ENCODE assay signal across 9 cellular contexts in the genomic region with DNA sequence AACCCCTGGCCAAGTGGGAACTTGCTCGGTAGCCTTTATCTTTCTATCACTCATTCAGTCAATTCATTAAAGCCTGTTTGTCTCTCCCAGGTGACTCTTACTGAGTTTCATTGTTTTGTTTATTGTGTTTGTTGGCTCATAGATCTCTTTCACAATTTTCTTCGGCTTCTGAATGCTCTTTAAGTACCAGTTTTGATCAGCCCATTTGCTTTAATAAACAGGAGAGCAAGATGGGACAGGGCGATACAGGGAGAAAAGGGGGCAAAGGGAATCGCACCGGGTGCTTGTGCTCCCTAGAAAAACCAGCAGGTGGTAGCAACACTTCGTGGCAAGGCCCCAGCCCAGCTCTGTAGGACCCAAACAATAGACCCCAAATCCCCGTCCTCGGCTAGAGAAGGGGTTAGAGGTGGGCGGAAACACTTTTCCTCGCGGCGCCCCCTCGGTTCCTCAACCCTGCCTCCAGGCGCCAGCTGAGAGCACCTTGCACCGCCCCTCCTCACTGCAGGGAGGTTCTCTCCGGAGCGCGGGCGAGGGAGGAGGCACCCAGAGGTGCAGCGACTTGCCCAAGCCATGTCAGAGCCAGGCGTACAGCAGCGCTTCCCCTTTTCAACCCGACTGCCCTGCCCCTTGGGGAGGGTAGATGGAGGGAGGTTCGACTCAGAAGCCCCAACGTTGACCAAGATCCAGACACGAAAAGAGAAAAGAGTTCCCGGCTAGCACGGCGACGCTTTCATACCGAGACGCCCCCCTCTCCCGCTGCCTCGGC. TPM values are rescaled to one million over a fixed set of nuclear protein-coding genes. Genes with fewer than 3 reads are reported as not detected.
DNase-seq lines count a peak whose midpoint lies in the region; ATAC-seq and TF ChIP-seq lines count a peak whose summit lies in the region.
"Had no signal": no experiment of that assay in that cellular context is flagged by ENCODE, and none has a peak within 500 bp of the region (broad histone marks: within the 10 kb centered on the region; RNA-seq: fewer than 3 reads in every experiment).

No MANE protein-coding gene starts in this region.

- H3K36me3 ChIP-seq in CD4-positive, CD25-positive, alpha-beta regulatory T cell (ENCODE audit: control insufficient read depth, insufficient read depth, low read length) = no peaks in the 10 kb centered on the region

- peak; percentile 60 to 78 (median 71) for DNase-seq in CD4-positive, CD25-positive, alpha-beta regulatory T cell
- DNase-seq in OCI-M2 (lab: John Stamatoyannopoulos, UW; ENCODE audit: unreplicated experiment) (peak; percentile 89), fibroblast of mammary gland (ENCODE audit: low read depth) (peak; percentile 54), natural killer cell (peak; percentile 49)
- DNase-seq in activated T-cell treated with anti-CD3 and anti-CD28 coated beads, Interleukin-2, amount 50 U/mL, for 48 hours = peak; percentile 80 to 84
- DNase-seq in stimulated activated naive CD8-positive, alpha-beta T cell treated with anti-CD3 and anti-CD28 coated beads, Interleukin-15, amount 100 ng/mL, for 72 hours = peak; percentile 73

- H3K27me3 Mint-ChIP-seq in CD4-positive, CD25-positive, alpha-beta regulatory T cell = peaks cover 16% of the 10 kb centered on the region
- H3K27me3 Mint-ChIP-seq in natural killer cell (ENCODE audit: low read depth in 2 of 2) = peaks cover 0 to 6% of the 10 kb centered on the region in 2 donors
- peaks cover 8% of the 10 kb centered on the region for H3K27me3 Mint-ChIP-seq in stimulated activated naive CD8-positive, alpha-beta T cell treated with anti-CD3 and anti-CD28 coated beads, Interleukin-15, amount 100 ng/mL, for 72 hours

- intact Hi-C loops in natural killer cell (cut with micrococcal nuclease) = loop anchor here (1.0 to 2.0 kb wide), 2 partner anchors 149 to 361 kb away; no protein-coding TSS in a partner anchor

- peak overlapping the region; percentile 63 for H3K27ac ChIP-seq in CD4-positive, CD25-positive, alpha-beta regulatory T cell (ENCODE audit: insufficient read depth, low read length, poor library complexity, severe bottlenecking)

- no peaks in the 10 kb centered on the region for H3K27me3 ChIP-seq in CD4-positive, CD25-positive, alpha-beta regulatory T cell (ENCODE audit: control insufficient read depth, insufficient read depth, low read length)

- H3K4me1 ChIP-seq in CD4-positive, CD25-positive, alpha-beta regulatory T cell (ENCODE audit: control insufficient read depth, insufficient read depth, low read length, poor library complexity, severe bottlenecking) = peaks cover 15% of the 10 kb centered on the region

- peak overlapping the region; percentile 76 for H3K4me3 ChIP-seq in CD4-positive, CD25-positive, alpha-beta regulatory T cell (ENCODE audit: low read depth, low read length)
- peak overlapping the region; percentile 71 for H3K4me3 ChIP-seq in fibroblast of mammary gland (ENCODE audit: control insufficient read depth, low read depth, low read length)

- H3K4me3 Mint-ChIP-seq in CD4-positive, CD25-positive, alpha-beta regulatory T cell = peak overlapping the region; percentile 96 to 98 (median 97)
- H3K4me3 Mint-ChIP-seq in natural killer cell = peak overlapping the region; percentile 95
- H3K4me3 Mint-ChIP-seq in stimulated activated naive CD8-positive, alpha-beta T cell treated with anti-CD3 and anti-CD28 coated beads, Interleukin-15, amount 100 ng/mL, for 72 hours = peak overlapping the region; percentile 92 to 96

- peak; percentile 81 for TF ChIP-seq CTCF in fibroblast of mammary gland (conservative IDR thresholded peaks at IDR 0.05; ENCODE audit: control insufficient read depth, insufficient read depth, low read depth, low read length)
- peak; percentile 73 for TF ChIP-seq CTCF in natural killer cell (IDR thresholded peaks at IDR 0.05)

- peak overlapping the region; percentile 67 to 87 (median 86) for H3K27ac Mint-ChIP-seq in CD4-positive, CD25-positive, alpha-beta regulatory T cell
- peak overlapping the region; percentile 60 to 85 for H3K27ac Mint-ChIP-seq in natural killer cell
- peak overlapping the region; percentile 61 to 80 for H3K27ac Mint-ChIP-seq in stimulated activated naive CD8-positive, alpha-beta T cell treated with anti-CD3 and anti-CD28 coated beads, Interleukin-15, amount 100 ng/mL, for 72 hours

- peaks cover 4 to 32% (median 10%) of the 10 kb centered on the region in 4 donors for H3K4me1 Mint-ChIP-seq in CD4-positive, CD25-positive, alpha-beta regulatory T cell
- peaks cover 10 to 16% of the 10 kb centered on the region in 2 donors for H3K4me1 Mint-ChIP-seq in natural killer cell
- H3K4me1 Mint-ChIP-seq in stimulated activated naive CD8-positive, alpha-beta T cell treated with anti-CD3 and anti-CD28 coated beads, Interleukin-15, amount 100 ng/mL, for 72 hours = peaks cover 23% of the 10 kb centered on the region

- no peaks in the 10 kb centered on the region for H3K9me3 ChIP-seq in CD4-positive, CD25-positive, alpha-beta regulatory T cell (ENCODE audit: control insufficient read depth in 2 of 2, low read length in 2 of 2)

- H3K9me3 Mint-ChIP-seq in CD4-positive, CD25-positive, alpha-beta regulatory T cell = no peaks in the 10 kb centered on the region
- H3K9me3 Mint-ChIP-seq in natural killer cell = no peaks in the 10 kb centered on the region
- H3K9me3 Mint-ChIP-seq in stimulated activated naive CD8-positive, alpha-beta T cell treated with anti-CD3 and anti-CD28 coated beads, Interleukin-15, amount 100 ng/mL, for 72 hours = no peaks in the 10 kb centered on the region

- ATAC-seq in CD4-positive, CD25-positive, alpha-beta regulatory T cell (ENCODE audit: low read depth in 2 of 2) = peak; percentile 83 to 84
- ATAC-seq in GM19328 (IDR thresholded peaks at IDR 0.05; ENCODE audit: unreplicated experiment) = peak; percentile 89
- peak; percentile 81 for ATAC-seq in HG03457 (IDR thresholded peaks at IDR 0.05; ENCODE audit: unreplicated experiment)
- peak; percentile 76 to 85 (median 79) for ATAC-seq in natural killer cell
- peak; percentile 84 for ATAC-seq in stimulated activated naive CD8-positive, alpha-beta T cell treated with anti-CD3 and anti-CD28 coated beads, Interleukin-15, amount 100 ng/mL, for 72 hours

- no peaks in the 10 kb centered on the region for H3K36me3 Mint-ChIP-seq in CD4-positive, CD25-positive, alpha-beta regulatory T cell
- no peaks in the 10 kb centered on the region for H3K36me3 Mint-ChIP-seq in natural killer cell

RNA-seq across cellular contexts. Expression of a gene that starts 1.0 kb away (rescaled TPM):
- total RNA-seq in CD4-positive, CD25-positive, alpha-beta regulatory T cell = 58.0 TPM
- polyA plus RNA-seq in CD4-positive, CD25-positive, alpha-beta regulatory T cell = 10 to 100 TPM; 22.4 to 30.4 (median 28.6) TPM
- total RNA-seq in natural killer cell = 1 to 10 TPM; 2.3 to 6.8 (median 6.5) TPM

RNA-seq across cellular contexts. Expression of a gene that starts 31.6 kb away (rescaled TPM):
- total RNA-seq in CD4-positive, CD25-positive, alpha-beta regulatory T cell = not detected
- polyA plus RNA-seq in CD4-positive, CD25-positive, alpha-beta regulatory T cell = under 1 TPM in 2 of 4 donors, not detected in 2; 0.17 to 0.30 TPM
- not detected for total RNA-seq in natural killer cell
- total RNA-seq: pulmonary artery endothelial cell had no signal

Comparison
In these comparisons a context has a peak if more than half of its experiments do, and no peak if none do; other contexts are left out.
1. Peak in every context shown above with its lines: DNase-seq, ATAC-seq, H3K4me3 ChIP-seq and H3K27ac ChIP-seq.